In genomic region chr11:64762277-64762915, GRCh38 we compare ENCODE assay signal across 1 cellular context.
TF ChIP-seq lines count a peak whose summit lies in the region.

No MANE protein-coding gene starts in this region.

TF ChIP-seq in HepG2, 621 proteins besides CTCF, POLR2A, EP300 and RAD21 (continues in another document):
- TF ChIP-seq NFYC (CRISPR knock-in tag; IDR thresholded peaks at IDR 0.05), result no peak
- TF ChIP-seq, protein P1, sequence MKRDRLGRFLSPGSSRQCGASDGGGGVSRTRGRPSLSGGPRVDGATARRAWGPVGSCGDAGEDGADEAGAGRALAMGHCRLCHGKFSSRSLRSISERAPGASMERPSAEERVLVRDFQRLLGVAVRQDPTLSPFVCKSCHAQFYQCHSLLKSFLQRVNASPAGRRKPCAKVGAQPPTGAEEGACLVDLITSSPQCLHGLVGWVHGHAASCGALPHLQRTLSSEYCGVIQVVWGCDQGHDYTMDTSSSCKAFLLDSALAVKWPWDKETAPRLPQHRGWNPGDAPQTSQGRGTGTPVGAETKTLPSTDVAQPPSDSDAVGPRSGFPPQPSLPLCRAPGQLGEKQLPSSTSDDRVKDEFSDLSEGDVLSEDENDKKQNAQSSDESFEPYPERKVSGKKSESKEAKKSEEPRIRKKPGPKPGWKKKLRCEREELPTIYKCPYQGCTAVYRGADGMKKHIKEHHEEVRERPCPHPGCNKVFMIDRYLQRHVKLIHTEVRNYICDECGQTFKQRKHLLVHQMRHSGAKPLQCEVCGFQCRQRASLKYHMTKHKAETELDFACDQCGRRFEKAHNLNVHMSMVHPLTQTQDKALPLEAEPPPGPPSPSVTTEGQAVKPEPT (CRISPR knock-in tag; IDR thresholded peaks at IDR 0.05; ENCODE audit: low read depth), result no peak
- TF ChIP-seq, protein P2, sequence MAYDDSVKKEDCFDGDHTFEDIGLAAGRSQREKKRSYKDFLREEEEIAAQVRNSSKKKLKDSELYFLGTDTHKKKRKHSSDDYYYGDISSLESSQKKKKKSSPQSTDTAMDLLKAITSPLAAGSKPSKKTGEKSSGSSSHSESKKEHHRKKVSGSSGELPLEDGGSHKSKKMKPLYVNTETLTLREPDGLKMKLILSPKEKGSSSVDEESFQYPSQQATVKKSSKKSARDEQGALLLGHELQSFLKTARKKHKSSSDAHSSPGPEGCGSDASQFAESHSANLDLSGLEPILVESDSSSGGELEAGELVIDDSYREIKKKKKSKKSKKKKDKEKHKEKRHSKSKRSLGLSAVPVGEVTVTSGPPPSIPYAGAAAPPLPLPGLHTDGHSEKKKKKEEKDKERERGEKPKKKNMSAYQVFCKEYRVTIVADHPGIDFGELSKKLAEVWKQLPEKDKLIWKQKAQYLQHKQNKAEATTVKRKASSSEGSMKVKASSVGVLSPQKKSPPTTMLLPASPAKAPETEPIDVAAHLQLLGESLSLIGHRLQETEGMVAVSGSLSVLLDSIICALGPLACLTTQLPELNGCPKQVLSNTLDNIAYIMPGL (CRISPR knock-in tag; IDR thresholded peaks at IDR 0.05; ENCODE audit: borderline replicate concordance in 1 of 2, low read depth in 1 of 2), result no peak
- no peak for TF ChIP-seq ZNF780A (CRISPR knock-in tag; IDR thresholded peaks at IDR 0.05)
- TF ChIP-seq KDM2A (CRISPR knock-in tag; IDR thresholded peaks at IDR 0.05; ENCODE audit: borderline replicate concordance, low read depth), result 0 out of 2 replicates have a peak, but pooled peaks have one; percentile 8
- no peak for TF ChIP-seq JDP2 (CRISPR knock-in tag; IDR thresholded peaks at IDR 0.05; ENCODE audit: borderline replicate concordance)
- TF ChIP-seq POLR2AphosphoS2 (IDR thresholded peaks at IDR 0.05; ENCODE audit: low read depth, low read length), result peak; percentile 87; the same call in 1 of the 2 replicates
- TF ChIP-seq ZNF253 (CRISPR knock-in tag; IDR thresholded peaks at IDR 0.05; ENCODE audit: borderline replicate concordance), result no peak
- no peak for TF ChIP-seq RBAK (CRISPR knock-in tag; IDR thresholded peaks at IDR 0.05)
- TF ChIP-seq HDAC2 (CRISPR knock-in tag; IDR thresholded peaks at IDR 0.05), result no peak
- peak; percentile 60 for TF ChIP-seq AGO2 (optimal IDR thresholded peaks at IDR 0.05; ENCODE audit: low read depth, low read length)
- 0 out of 2 replicates have a peak, but pooled peaks have one; percentile 14 for TF ChIP-seq SSRP1 (CRISPR knock-in tag; IDR thresholded peaks at IDR 0.05)
- no peak for TF ChIP-seq ZNF337 (CRISPR knock-in tag; IDR thresholded peaks at IDR 0.05; ENCODE audit: borderline replicate concordance, low read depth)
- no peak for TF ChIP-seq ZNF841 (CRISPR knock-in tag; IDR thresholded peaks at IDR 0.05; ENCODE audit: borderline replicate concordance)
- TF ChIP-seq ZNF160 (CRISPR knock-in tag; IDR thresholded peaks at IDR 0.05), result no peak
- TF ChIP-seq DNMT3B (CRISPR knock-in tag; conservative IDR thresholded peaks at IDR 0.05), result no peak
- no peak for TF ChIP-seq GPN1 (CRISPR knock-in tag; IDR thresholded peaks at IDR 0.05; ENCODE audit: borderline replicate concordance)
- TF ChIP-seq ZNF75D (CRISPR knock-in tag; IDR thresholded peaks at IDR 0.05; ENCODE audit: borderline replicate concordance), result no peak
- TF ChIP-seq, protein P3, sequence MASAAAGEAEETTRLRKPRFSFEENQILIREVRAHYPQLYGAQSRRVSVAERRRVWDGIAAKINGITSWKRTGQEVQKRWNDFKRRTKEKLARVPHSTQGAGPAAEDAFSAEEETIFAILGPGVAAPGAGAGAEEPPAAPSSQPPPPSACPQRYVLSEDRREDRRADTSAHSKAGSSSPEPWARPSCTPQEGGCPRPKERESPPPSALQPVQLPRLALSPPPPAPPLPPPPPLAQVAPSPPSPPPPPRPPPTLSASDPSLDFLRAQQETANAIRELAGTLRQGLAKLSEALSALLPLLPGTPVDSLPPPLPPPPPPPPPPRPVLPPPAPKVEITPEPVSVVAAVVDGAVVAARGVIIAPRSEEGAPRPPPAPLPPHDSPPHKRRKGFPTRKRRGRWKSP (CRISPR knock-in tag; IDR thresholded peaks at IDR 0.05), result no peak
- TF ChIP-seq MED13 (CRISPR knock-in tag; IDR thresholded peaks at IDR 0.05), result no peak
- no peak for TF ChIP-seq BRCA1 (CRISPR knock-in tag; IDR thresholded peaks at IDR 0.05)
- TF ChIP-seq RFX3 (CRISPR knock-in tag; IDR thresholded peaks at IDR 0.05), result no peak
- TF ChIP-seq XRCC5 (optimal IDR thresholded peaks at IDR 0.05; ENCODE audit: low read length), result no peak
- TF ChIP-seq, protein P4, sequence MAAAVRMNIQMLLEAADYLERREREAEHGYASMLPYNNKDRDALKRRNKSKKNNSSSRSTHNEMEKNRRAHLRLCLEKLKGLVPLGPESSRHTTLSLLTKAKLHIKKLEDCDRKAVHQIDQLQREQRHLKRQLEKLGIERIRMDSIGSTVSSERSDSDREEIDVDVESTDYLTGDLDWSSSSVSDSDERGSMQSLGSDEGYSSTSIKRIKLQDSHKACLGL (CRISPR knock-in tag; IDR thresholded peaks at IDR 0.05), result no peak
- no peak for TF ChIP-seq ZSCAN22 (CRISPR knock-in tag; IDR thresholded peaks at IDR 0.05)
- TF ChIP-seq ZNF281 (CRISPR knock-in tag; IDR thresholded peaks at IDR 0.05; ENCODE audit: borderline replicate concordance), result no peak
- TF ChIP-seq TAF15 (IDR thresholded peaks at IDR 0.05; ENCODE audit: low read depth, low read length, poor library complexity, severe bottlenecking), result no peak
- no peak for TF ChIP-seq SP1 (IDR thresholded peaks at IDR 0.05)
- TF ChIP-seq SP1 (CRISPR knock-in tag; IDR thresholded peaks at IDR 0.05), result no peak
- TF ChIP-seq ATM (IDR thresholded peaks at IDR 0.05; ENCODE audit: borderline replicate concordance), result no peak
- TF ChIP-seq MYC (CRISPR knock-in tag; IDR thresholded peaks at IDR 0.05; ENCODE audit: borderline replicate concordance), result no peak
- no peak for TF ChIP-seq HIVEP1 (CRISPR knock-in tag; IDR thresholded peaks at IDR 0.05)
- TF ChIP-seq RARG (CRISPR knock-in tag; IDR thresholded peaks at IDR 0.05; ENCODE audit: low read depth), result no peak
- no peak for TF ChIP-seq KLF9 (CRISPR knock-in tag; IDR thresholded peaks at IDR 0.05; ENCODE audit: low read depth)
- TF ChIP-seq, protein P5, sequence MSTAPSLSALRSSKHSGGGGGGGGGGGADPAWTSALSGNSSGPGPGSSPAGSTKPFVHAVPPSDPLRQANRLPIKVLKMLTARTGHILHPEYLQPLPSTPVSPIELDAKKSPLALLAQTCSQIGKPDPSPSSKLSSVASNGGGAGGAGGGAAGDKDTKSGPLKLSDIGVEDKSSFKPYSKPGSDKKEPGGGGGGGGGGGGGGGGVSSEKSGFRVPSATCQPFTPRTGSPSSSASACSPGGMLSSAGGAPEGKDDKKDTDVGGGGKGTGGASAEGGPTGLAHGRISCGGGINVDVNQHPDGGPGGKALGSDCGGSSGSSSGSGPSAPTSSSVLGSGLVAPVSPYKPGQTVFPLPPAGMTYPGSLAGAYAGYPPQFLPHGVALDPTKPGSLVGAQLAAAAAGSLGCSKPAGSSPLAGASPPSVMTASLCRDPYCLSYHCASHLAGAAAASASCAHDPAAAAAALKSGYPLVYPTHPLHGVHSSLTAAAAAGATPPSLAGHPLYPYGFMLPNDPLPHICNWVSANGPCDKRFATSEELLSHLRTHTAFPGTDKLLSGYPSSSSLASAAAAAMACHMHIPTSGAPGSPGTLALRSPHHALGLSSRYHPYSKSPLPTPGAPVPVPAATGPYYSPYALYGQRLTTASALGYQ (CRISPR knock-in tag; IDR thresholded peaks at IDR 0.05), result no peak
- TF ChIP-seq LRRFIP1 (CRISPR knock-in tag; conservative IDR thresholded peaks at IDR 0.05), result no peak
- no peak for TF ChIP-seq ARID3A (IDR thresholded peaks at IDR 0.05; ENCODE audit: low read depth, low read length)
- TF ChIP-seq, protein P6, sequence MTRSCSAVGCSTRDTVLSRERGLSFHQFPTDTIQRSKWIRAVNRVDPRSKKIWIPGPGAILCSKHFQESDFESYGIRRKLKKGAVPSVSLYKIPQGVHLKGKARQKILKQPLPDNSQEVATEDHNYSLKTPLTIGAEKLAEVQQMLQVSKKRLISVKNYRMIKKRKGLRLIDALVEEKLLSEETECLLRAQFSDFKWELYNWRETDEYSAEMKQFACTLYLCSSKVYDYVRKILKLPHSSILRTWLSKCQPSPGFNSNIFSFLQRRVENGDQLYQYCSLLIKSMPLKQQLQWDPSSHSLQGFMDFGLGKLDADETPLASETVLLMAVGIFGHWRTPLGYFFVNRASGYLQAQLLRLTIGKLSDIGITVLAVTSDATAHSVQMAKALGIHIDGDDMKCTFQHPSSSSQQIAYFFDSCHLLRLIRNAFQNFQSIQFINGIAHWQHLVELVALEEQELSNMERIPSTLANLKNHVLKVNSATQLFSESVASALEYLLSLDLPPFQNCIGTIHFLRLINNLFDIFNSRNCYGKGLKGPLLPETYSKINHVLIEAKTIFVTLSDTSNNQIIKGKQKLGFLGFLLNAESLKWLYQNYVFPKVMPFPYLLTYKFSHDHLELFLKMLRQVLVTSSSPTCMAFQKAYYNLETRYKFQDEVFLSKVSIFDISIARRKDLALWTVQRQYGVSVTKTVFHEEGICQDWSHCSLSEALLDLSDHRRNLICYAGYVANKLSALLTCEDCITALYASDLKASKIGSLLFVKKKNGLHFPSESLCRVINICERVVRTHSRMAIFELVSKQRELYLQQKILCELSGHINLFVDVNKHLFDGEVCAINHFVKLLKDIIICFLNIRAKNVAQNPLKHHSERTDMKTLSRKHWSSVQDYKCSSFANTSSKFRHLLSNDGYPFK (CRISPR knock-in tag; IDR thresholded peaks at IDR 0.05; ENCODE audit: borderline replicate concordance), result no peak
- no peak for TF ChIP-seq DMAP1 (CRISPR knock-in tag; IDR thresholded peaks at IDR 0.05)
- TF ChIP-seq USF2 (IDR thresholded peaks at IDR 0.05; ENCODE audit: low read depth, low read length), result no peak
- no peak for TF ChIP-seq USF2 (CRISPR knock-in tag; IDR thresholded peaks at IDR 0.05; ENCODE audit: borderline replicate concordance)
- TF ChIP-seq ZNF432 (CRISPR knock-in tag; IDR thresholded peaks at IDR 0.05; ENCODE audit: borderline replicate concordance), result no peak
- no peak for TF ChIP-seq ZNF775 (CRISPR knock-in tag; IDR thresholded peaks at IDR 0.05; ENCODE audit: borderline replicate concordance)
- TF ChIP-seq MBNL3 (CRISPR knock-in tag; conservative IDR thresholded peaks at IDR 0.05), result no peak
- no peak for TF ChIP-seq ZBTB20 (CRISPR knock-in tag; IDR thresholded peaks at IDR 0.05; ENCODE audit: borderline replicate concordance, low read depth)
